Comparison of ENCODE assay signal across 19 cellular contexts in genomic region chr19:16358456-16358855, GRCh38. TPM values are rescaled to one million over a fixed set of nuclear protein-coding genes. Genes with fewer than 3 reads are reported as not detected.
DNase-seq lines count a peak whose midpoint lies in the region; ATAC-seq and TF ChIP-seq lines count a peak whose summit lies in the region.
"Had no signal": no experiment of that assay in that cellular context is flagged by ENCODE, and none has a peak within 500 bp of the region (broad histone marks: within the 10 kb centered on the region; RNA-seq: fewer than 3 reads in every experiment).

No MANE protein-coding gene starts in this region.

- CTCF ChIA-PET in activated CD4-positive, alpha-beta memory T cell treated with anti-CD3 and anti-CD28 coated beads, Interleukin-2, amount 10 ng/mL, durations not matched to agents 7 days and 5 days (lab: Charles Lee) = no interaction called here
- CTCF ChIA-PET in activated CD4-positive, alpha-beta memory T cell treated with anti-CD3 and anti-CD28 coated beads for 36 hours (lab: Charles Lee) = interaction anchor here (1.8 kb wide), 1 partner anchor 20 kb away, joined by 3 read pairs; no protein-coding TSS in a partner anchor
- CTCF ChIA-PET in CD4-positive, alpha-beta T cell (lab: Charles Lee) = interaction anchor here (0.5 kb wide), 1 partner anchor 413 kb away, joined by 4 read pairs; no protein-coding TSS in a partner anchor
- CTCF ChIA-PET in WTC11 (lab: Charles Lee) = interaction anchor here (1.1 to 2.9 kb wide), 3 partner anchors 18 to 28 kb away, joined by 4 to 7 read pairs (median 6); no protein-coding TSS in a partner anchor
- CTCF ChIA-PET in naive thymus-derived CD4-positive, alpha-beta T cell (lab: Charles Lee) = interaction anchor here (1.1 to 1.2 kb wide), 2 partner anchors 12 to 16 kb away, joined by 3 to 4 read pairs; no protein-coding TSS in a partner anchor

- H3K4me3 Mint-ChIP-seq in activated CD4-positive, alpha-beta memory T cell treated with anti-CD3 and anti-CD28 coated beads, Interleukin-2, amount 10 ng/mL, durations not matched to agents 7 days and 5 days = no peak overlapping the region
- H3K4me3 Mint-ChIP-seq in activated CD4-positive, alpha-beta memory T cell treated with anti-CD3 and anti-CD28 coated beads for 36 hours = no peak overlapping the region
- peak overlapping the region; percentile 45 for H3K4me3 Mint-ChIP-seq in CD4-positive, alpha-beta T cell
- H3K4me3 Mint-ChIP-seq in WTC11 = no peak overlapping the region
- H3K4me3 Mint-ChIP-seq in naive thymus-derived CD4-positive, alpha-beta T cell = peak overlapping the region in 8 of 10 donors; percentile 26 to 89 (median 78)

- H3K9me3 Mint-ChIP-seq in activated CD4-positive, alpha-beta memory T cell treated with anti-CD3 and anti-CD28 coated beads, Interleukin-2, amount 10 ng/mL, durations not matched to agents 7 days and 5 days = no peaks in the 10 kb centered on the region
- no peaks in the 10 kb centered on the region for H3K9me3 Mint-ChIP-seq in activated CD4-positive, alpha-beta memory T cell treated with anti-CD3 and anti-CD28 coated beads for 36 hours
- H3K9me3 Mint-ChIP-seq in CD4-positive, alpha-beta T cell = no peaks in the 10 kb centered on the region
- H3K9me3 Mint-ChIP-seq in WTC11 = no peaks in the 10 kb centered on the region
- no peaks in the 10 kb centered on the region for H3K9me3 Mint-ChIP-seq in naive thymus-derived CD4-positive, alpha-beta T cell
- H3K9me3 Mint-ChIP-seq: IgD-negative memory B cell had no signal

- no peaks in the 10 kb centered on the region for H3K27me3 Mint-ChIP-seq in activated CD4-positive, alpha-beta memory T cell treated with anti-CD3 and anti-CD28 coated beads, Interleukin-2, amount 10 ng/mL, durations not matched to agents 7 days and 5 days
- H3K27me3 Mint-ChIP-seq in activated CD4-positive, alpha-beta memory T cell treated with anti-CD3 and anti-CD28 coated beads for 36 hours = no peaks in the 10 kb centered on the region
- no peaks in the 10 kb centered on the region for H3K27me3 Mint-ChIP-seq in CD4-positive, alpha-beta T cell
- H3K27me3 Mint-ChIP-seq in WTC11 (ENCODE audit: low read depth) = no peaks in the 10 kb centered on the region
- H3K27me3 Mint-ChIP-seq in naive thymus-derived CD4-positive, alpha-beta T cell = peaks cover 0 to under 1% (median 0%) of the 10 kb centered on the region in 5 donors
- H3K27me3 Mint-ChIP-seq: IgD-negative memory B cell had no signal

- intact Hi-C loops in activated CD4-positive, alpha-beta memory T cell treated with anti-CD3 and anti-CD28 coated beads for 36 hours (cut with micrococcal nuclease) = no loop called here
- intact Hi-C loops in CD4-positive, alpha-beta T cell (cut with DNase I, micrococcal nuclease) = no loop called here
- intact Hi-C loops in naive thymus-derived CD4-positive, alpha-beta T cell (cut with micrococcal nuclease) = no loop called here

- no peak overlapping the region for H3K4ac ChIP-seq in mesenchymal stem cell (ENCODE audit: low read depth in 1 of 2, low read length in 2 of 2)

- no peak overlapping the region for H2AFZ ChIP-seq in mesenchymal stem cell (ENCODE audit: low read depth, low read length)

- peaks cover 83% of the 10 kb centered on the region for H3K4me1 Mint-ChIP-seq in activated CD4-positive, alpha-beta memory T cell treated with anti-CD3 and anti-CD28 coated beads, Interleukin-2, amount 10 ng/mL, durations not matched to agents 7 days and 5 days
- peaks cover 73% of the 10 kb centered on the region for H3K4me1 Mint-ChIP-seq in activated CD4-positive, alpha-beta memory T cell treated with anti-CD3 and anti-CD28 coated beads for 36 hours (ENCODE audit: low read depth)
- H3K4me1 Mint-ChIP-seq in CD4-positive, alpha-beta T cell (ENCODE audit: low read depth) = peaks cover 87% of the 10 kb centered on the region
- H3K4me1 Mint-ChIP-seq in WTC11 = peaks cover 4% of the 10 kb centered on the region; the same call in 1 of the 2 replicates
- H3K4me1 Mint-ChIP-seq in naive thymus-derived CD4-positive, alpha-beta T cell = peaks cover 75 to 98% (median 90%) of the 10 kb centered on the region in 7 donors

- no peaks in the 10 kb centered on the region for H3K36me3 ChIP-seq in naive thymus-derived CD4-positive, alpha-beta T cell (ENCODE audit: control insufficient read depth in 2 of 3, insufficient read depth in 3 of 3, low read length in 3 of 3)
- H3K36me3 ChIP-seq in mesenchymal stem cell (ENCODE audit: control insufficient read depth in 1 of 2, insufficient read depth in 2 of 2, low read depth in 1 of 2, low read length in 2 of 2) = peaks cover 13 to 54% of the 10 kb centered on the region in 2 experiments
- H3K36me3 ChIP-seq: BE2C had no signal

- no peak overlapping the region for H2AK5ac ChIP-seq in mesenchymal stem cell (ENCODE audit: low read length, severe bottlenecking)

- no peak overlapping the region for H3K4me3 ChIP-seq in naive thymus-derived CD4-positive, alpha-beta T cell (ENCODE audit: low read length)
- no peak overlapping the region for H3K4me3 ChIP-seq in mesenchymal stem cell (ENCODE audit: insufficient read depth in 1 of 2, low read depth in 1 of 2, low read length in 2 of 2)
- H3K4me3 ChIP-seq: Peyer's patch, SK-N-MC had no signal

- POLR2A ChIA-PET in activated CD4-positive, alpha-beta memory T cell treated with anti-CD3 and anti-CD28 coated beads, Interleukin-2, amount 10 ng/mL, durations not matched to agents 7 days and 5 days (lab: Charles Lee) = interaction anchor here (2.7 to 34.9 kb wide), 3 partner anchors 11 to 24 kb away, joined by 11 to 3221 read pairs (median 409); partner anchors contain the start of gene KLF2
- POLR2A ChIA-PET in activated CD4-positive, alpha-beta memory T cell treated with anti-CD3 and anti-CD28 coated beads for 36 hours (lab: Charles Lee) = no interaction called here
- POLR2A ChIA-PET in CD4-positive, alpha-beta T cell (lab: Charles Lee) = interaction anchor here (9.8 to 32.3 kb wide), 2 partner anchors 11 to 24 kb away, joined by 141 to 3819 read pairs; partner anchors contain the start of gene KLF2
- POLR2A ChIA-PET in WTC11 (lab: Charles Lee) = no interaction called here
- POLR2A ChIA-PET in naive thymus-derived CD4-positive, alpha-beta T cell (lab: Charles Lee) = interaction anchor here (24.8 to 35.0 kb wide), 2 partner anchors 14 to 25 kb away, joined by 1067 to 4370 read pairs; partner anchors contain the start of gene KLF2

- no peak overlapping the region for H2BK5ac ChIP-seq in mesenchymal stem cell (ENCODE audit: low read depth, low read length, poor library complexity, severe bottlenecking)

- no peak for DNase-seq in activated CD4-positive, alpha-beta memory T cell treated with anti-CD3 and anti-CD28 coated beads, Interleukin-2, amount 10 ng/mL, durations not matched to agents 7 days and 5 days
- no peak for DNase-seq in activated CD4-positive, alpha-beta memory T cell treated with anti-CD3 and anti-CD28 coated beads for 36 hours
- no peak for DNase-seq in CD4-positive, alpha-beta T cell
- DNase-seq in WTC11 (ENCODE audit: low spot score) (no peak), NCI-H82 treated with DMSO at 0.1 percent for 48 hours (lab: John Stamatoyannopoulos, UW; ENCODE audit: unreplicated experiment) (no peak), mesenchymal stem cell (no peak)
- DNase-seq in naive thymus-derived CD4-positive, alpha-beta T cell = no peak
- DNase-seq: BE2C, DMS79 treated with DMSO at 0.1 percent for 48 hours, HCEC 1CT, Karpas-422, NCI-H1436, NCI-H2029 treated with DMSO at 0.1 percent for 48 hours, NCI-H526 treated with DMSO at 0.1 percent for 48 hours, Right ventricle myocardium superior had no signal

- peaks cover 40 to 89% of the 10 kb centered on the region in 2 donors for H3K4me1 ChIP-seq in naive thymus-derived CD4-positive, alpha-beta T cell (ENCODE audit: control insufficient read depth in 2 of 2, insufficient read depth in 2 of 2, low read length in 2 of 2)
- peaks cover 6% of the 10 kb centered on the region for H3K4me1 ChIP-seq in mesenchymal stem cell (ENCODE audit: control insufficient read depth, insufficient read depth, low read depth, low read length)
- H3K4me1 ChIP-seq: BE2C had no signal

- no peak overlapping the region for H4K91ac ChIP-seq in mesenchymal stem cell (ENCODE audit: low read length)

- no peak overlapping the region for H3K9ac ChIP-seq in mesenchymal stem cell (ENCODE audit: low read length)

- WGBS in mesenchymal stem cell = 98% methylated on average over 15 of the region's 15 CpGs

- no peak overlapping the region for H4K8ac ChIP-seq in mesenchymal stem cell (ENCODE audit: low read length)

- no peak overlapping the region for H3K4me2 ChIP-seq in mesenchymal stem cell (ENCODE audit: low read length, poor library complexity, severe bottlenecking)

- no peak overlapping the region for H2BK15ac ChIP-seq in mesenchymal stem cell (ENCODE audit: low read depth, poor library complexity, severe bottlenecking)

- no peak overlapping the region for H3K14ac ChIP-seq in mesenchymal stem cell (ENCODE audit: low read length in 2 of 2)

- ATAC-seq in CD4-positive, alpha-beta T cell (ENCODE audit: poor library complexity) = no peak
- ATAC-seq in WTC11 (no peak), GM21367 (IDR thresholded peaks at IDR 0.05; ENCODE audit: unreplicated experiment) (no peak)
- no peak for ATAC-seq in naive thymus-derived CD4-positive, alpha-beta T cell

- H3K23ac ChIP-seq in mesenchymal stem cell (ENCODE audit: low read length in 2 of 2) = no peak overlapping the region

- no peaks in the 10 kb centered on the region for H3K79me1 ChIP-seq in mesenchymal stem cell (replicated peaks; ENCODE audit: low read length, poor library complexity, severe bottlenecking)

- H3K18ac ChIP-seq in mesenchymal stem cell (ENCODE audit: low read depth in 1 of 2, low read length in 2 of 2) = no peak overlapping the region

- H3K27me3 ChIP-seq in CD4-positive, alpha-beta T cell (ENCODE audit: control insufficient read depth, insufficient read depth, low read length) = no peaks in the 10 kb centered on the region
- no peaks in the 10 kb centered on the region for H3K27me3 ChIP-seq in naive thymus-derived CD4-positive, alpha-beta T cell (ENCODE audit: control insufficient read depth in 2 of 2, insufficient read depth in 2 of 2, low read length in 2 of 2)
- no peaks in the 10 kb centered on the region for H3K27me3 ChIP-seq in mesenchymal stem cell (ENCODE audit: control insufficient read depth in 1 of 2, insufficient read depth in 1 of 2, low read length in 2 of 2)
- H3K27me3 ChIP-seq: BE2C, Peyer's patch had no signal

- H3K27ac Mint-ChIP-seq in activated CD4-positive, alpha-beta memory T cell treated with anti-CD3 and anti-CD28 coated beads, Interleukin-2, amount 10 ng/mL, durations not matched to agents 7 days and 5 days = peak overlapping the region; percentile 85
- no peak overlapping the region for H3K27ac Mint-ChIP-seq in activated CD4-positive, alpha-beta memory T cell treated with anti-CD3 and anti-CD28 coated beads for 36 hours
- no peak overlapping the region for H3K27ac Mint-ChIP-seq in CD4-positive, alpha-beta T cell
- H3K27ac Mint-ChIP-seq in WTC11 = peak overlapping the region; percentile 28; the same call in 1 of the 2 replicates
- H3K27ac Mint-ChIP-seq in naive thymus-derived CD4-positive, alpha-beta T cell = peak overlapping the region in 6 of 9 donors; percentile 69 to 97 (median 92)

- no peak overlapping the region for H2BK120ac ChIP-seq in mesenchymal stem cell (ENCODE audit: low read depth, low read length)

- H3K27ac ChIP-seq in CD4-positive, alpha-beta T cell (ENCODE audit: low read depth, low read length) = no peak overlapping the region
- H3K27ac ChIP-seq in naive thymus-derived CD4-positive, alpha-beta T cell (ENCODE audit: low read depth, low read length) = peak overlapping the region; percentile 16
- H3K27ac ChIP-seq in mesenchymal stem cell (ENCODE audit: low read length, poor library complexity, severe bottlenecking) = no peak overlapping the region
- H3K27ac ChIP-seq: SK-N-MC had no signal

- H3K36me3 Mint-ChIP-seq in activated CD4-positive, alpha-beta memory T cell treated with anti-CD3 and anti-CD28 coated beads, Interleukin-2, amount 10 ng/mL, durations not matched to agents 7 days and 5 days (ENCODE audit: low read depth) = peaks cover 65% of the 10 kb centered on the region
- peaks cover 31% of the 10 kb centered on the region for H3K36me3 Mint-ChIP-seq in activated CD4-positive, alpha-beta memory T cell treated with anti-CD3 and anti-CD28 coated beads for 36 hours
- no peaks in the 10 kb centered on the region for H3K36me3 Mint-ChIP-seq in CD4-positive, alpha-beta T cell (ENCODE audit: low read depth)
- H3K36me3 Mint-ChIP-seq in WTC11 = peaks cover 7% of the 10 kb centered on the region
- peaks cover 0 to 38% (median under 1%) of the 10 kb centered on the region in 5 donors for H3K36me3 Mint-ChIP-seq in naive thymus-derived CD4-positive, alpha-beta T cell

- no peaks in the 10 kb centered on the region for H3K9me3 ChIP-seq in CD4-positive, alpha-beta T cell (ENCODE audit: control insufficient read depth, low read length)
- no peaks in the 10 kb centered on the region for H3K9me3 ChIP-seq in naive thymus-derived CD4-positive, alpha-beta T cell (ENCODE audit: control insufficient read depth in 2 of 3, low read length in 3 of 3)
- H3K9me3 ChIP-seq in mesenchymal stem cell (ENCODE audit: control insufficient read depth, low read length) = no peaks in the 10 kb centered on the region
- H3K9me3 ChIP-seq: BE2C, Peyer's patch had no signal

- no peak for TF ChIP-seq CTCF in CD4-positive, alpha-beta T cell (IDR thresholded peaks at IDR 0.05)
- no peak for TF ChIP-seq CTCF in WTC11 (IDR thresholded peaks at IDR 0.05)

- no peak overlapping the region for H2BK12ac ChIP-seq in mesenchymal stem cell (ENCODE audit: low read length in 2 of 2)

RNA-seq across cellular contexts. Expression of gene KLF2, which starts 33.8 kb away (rescaled TPM):
- total RNA-seq in activated CD4-positive, alpha-beta memory T cell treated with anti-CD3 and anti-CD28 coated beads, Interleukin-2, amount 10 ng/mL, durations not matched to agents 7 days and 5 days = 100 to 1,000 TPM; 410 to 423 TPM
- total RNA-seq in activated CD4-positive, alpha-beta memory T cell treated with anti-CD3 and anti-CD28 coated beads for 36 hours = 1 to 10 TPM; 1.7 TPM
- total RNA-seq in CD4-positive, alpha-beta T cell = 1,000 to 10,000 TPM; 1,201 to 1,291 TPM
- total RNA-seq in WTC11 (2021) = 0.82 to 1.1 TPM (median 1.0 TPM) in 3 replicates
- total RNA-seq in naive thymus-derived CD4-positive, alpha-beta T cell = 100 to 1,000 TPM; 195 to 630 (median 466) TPM
- polyA plus RNA-seq in naive thymus-derived CD4-positive, alpha-beta T cell = 100 to 1,000 TPM; 119 to 149 TPM
- 39.9 TPM for polyA plus RNA-seq in mesenchymal stem cell (2013, experiment 1 of 2)
- 38.0 TPM for polyA plus RNA-seq in mesenchymal stem cell (2013, experiment 2 of 2)

Comparison
In these comparisons a context has a peak if more than half of its experiments do, and no peak if none do; other contexts are left out.
1. H3K27ac Mint-ChIP-seq: peak in activated CD4-positive, alpha-beta memory T cell treated with anti-CD3 and anti-CD28 coated beads, Interleukin-2, amount 10 ng/mL, durations not matched to agents 7 days and 5 days (single experiment), WTC11 (single experiment) and naive thymus-derived CD4-positive, alpha-beta T cell (6 of 9); none in activated CD4-positive, alpha-beta memory T cell treated with anti-CD3 and anti-CD28 coated beads for 36 hours (single experiment) and CD4-positive, alpha-beta T cell (single experiment).
2. RNA of gene KLF2, which starts 33.8 kb away (total RNA-seq): 1,201 to 1,291 TPM in CD4-positive, alpha-beta T cell, 195 to 630 TPM in naive thymus-derived CD4-positive, alpha-beta T cell and 410 to 423 TPM in activated CD4-positive, alpha-beta memory T cell treated with anti-CD3 and anti-CD28 coated beads, Interleukin-2, amount 10 ng/mL, durations not matched to agents 7 days and 5 days; 1.7 TPM in activated CD4-positive, alpha-beta memory T cell treated with anti-CD3 and anti-CD28 coated beads for 36 hours and 0.82 to 1.1 TPM in WTC11; every median in the first group is over 10 times any median in the second.
3. POLR2A ChIA-PET loops: an anchor here in activated CD4-positive, alpha-beta memory T cell treated with anti-CD3 and anti-CD28 coated beads, Interleukin-2, amount 10 ng/mL, durations not matched to agents 7 days and 5 days (2.7 to 34.9 kb wide), CD4-positive, alpha-beta T cell (9.8 to 32.3 kb wide) and naive thymus-derived CD4-positive, alpha-beta T cell (24.8 to 35.0 kb wide); none called in activated CD4-positive, alpha-beta memory T cell treated with anti-CD3 and anti-CD28 coated beads for 36 hours and WTC11.
4. H3K4me3 Mint-ChIP-seq: peak in CD4-positive, alpha-beta T cell (single experiment) and naive thymus-derived CD4-positive, alpha-beta T cell (8 of 10); none in activated CD4-positive, alpha-beta memory T cell treated with anti-CD3 and anti-CD28 coated beads, Interleukin-2, amount 10 ng/mL, durations not matched to agents 7 days and 5 days (single experiment), activated CD4-positive, alpha-beta memory T cell treated with anti-CD3 and anti-CD28 coated beads for 36 hours (single experiment) and WTC11 (single experiment).